In the genomic region with DNA sequence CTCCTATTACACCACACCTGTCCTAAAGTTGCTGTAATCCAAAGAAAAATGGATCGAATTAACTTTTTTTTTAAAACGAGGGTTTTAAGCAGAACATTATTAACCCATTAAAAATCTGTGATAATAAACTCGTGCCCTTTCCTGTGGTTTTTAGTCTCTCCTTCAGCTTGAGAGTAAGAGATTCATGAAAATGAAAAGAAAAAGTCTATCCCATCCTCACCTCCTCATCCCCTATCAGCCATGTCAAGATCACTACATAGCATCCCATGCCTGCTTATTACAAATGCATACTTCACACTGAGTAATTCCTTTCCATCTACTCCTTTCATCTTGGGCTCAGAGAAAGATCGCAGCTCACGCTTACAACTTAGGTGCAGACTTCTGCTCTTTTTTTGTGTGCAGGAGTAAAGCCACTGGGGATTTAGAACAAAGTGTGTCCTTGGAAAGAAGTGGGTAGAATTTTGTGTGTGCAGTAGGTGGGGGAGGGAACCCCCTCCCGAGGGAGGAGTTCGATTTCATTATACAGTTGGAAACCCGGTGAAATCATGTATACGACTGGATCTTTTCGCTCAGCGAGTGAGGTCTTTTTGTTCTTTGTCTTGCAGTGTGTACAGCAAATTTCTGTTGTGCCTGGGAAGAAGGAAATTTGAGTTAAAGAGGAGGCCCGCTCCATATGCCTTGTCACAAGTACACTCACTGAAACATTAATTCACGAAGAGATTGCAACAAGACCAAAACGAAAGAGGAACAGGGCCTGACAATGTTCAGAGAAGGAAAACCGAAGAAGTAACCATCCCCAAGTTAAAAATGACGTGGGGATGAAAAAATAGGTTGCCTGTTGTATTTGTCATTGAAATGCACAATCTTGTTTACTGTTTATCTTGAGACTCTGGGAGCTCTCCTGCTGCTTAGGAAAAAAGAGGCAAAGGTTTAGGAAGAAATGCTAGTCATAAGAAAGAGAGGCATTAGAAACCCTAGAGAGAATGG, we compare ENCODE assay signal across 8 cellular contexts.
DNase-seq lines count a peak whose midpoint lies in the region; ATAC-seq and TF ChIP-seq lines count a peak whose summit lies in the region.

No MANE protein-coding gene starts in this region.

- H3K27me3 Mint-ChIP-seq in activated naive CD4-positive, alpha-beta T cell treated with anti-CD3 and anti-CD28 coated beads for 36 hours (ENCODE audit: low read depth): no peaks in the 10 kb centered on the region
- H3K27me3 Mint-ChIP-seq in glutamatergic neuron (ENCODE audit: unreplicated experiment): peaks cover 6% of the 10 kb centered on the region
- no peaks in the 10 kb centered on the region for H3K27me3 Mint-ChIP-seq in stimulated activated naive CD8-positive, alpha-beta T cell treated with anti-CD3 and anti-CD28 coated beads, Interleukin-15, Interleukin-2, amounts not matched to agents 100 ng/mL and 50 ng/mL, for 24 hours

- H3K36me3 ChIP-seq in SK-N-MC (ENCODE audit: insufficient read depth, low read length): no peaks in the 10 kb centered on the region

- H3K4me3 ChIP-seq in SK-N-MC: peak overlapping the region; percentile 70

- peak overlapping the region; percentile 70 for H3K9ac ChIP-seq in SK-N-MC (ENCODE audit: insufficient read length)

- intact Hi-C loops in activated naive CD4-positive, alpha-beta T cell treated with anti-CD3 and anti-CD28 coated beads for 36 hours (cut with micrococcal nuclease): loop anchor here (1.0 to 5.0 kb wide), 4 partner anchors 19 to 127 kb away; no protein-coding TSS in a partner anchor

- peak overlapping the region; percentile 81 for H3K4me3 Mint-ChIP-seq in activated naive CD4-positive, alpha-beta T cell treated with anti-CD3 and anti-CD28 coated beads for 36 hours
- peak overlapping the region; percentile 79 for H3K4me3 Mint-ChIP-seq in glutamatergic neuron (ENCODE audit: unreplicated experiment)
- H3K4me3 Mint-ChIP-seq in stimulated activated naive CD8-positive, alpha-beta T cell treated with anti-CD3 and anti-CD28 coated beads, Interleukin-15, Interleukin-2, amounts not matched to agents 100 ng/mL and 50 ng/mL, for 24 hours: peak overlapping the region; percentile 83

- H3K27ac Mint-ChIP-seq in activated naive CD4-positive, alpha-beta T cell treated with anti-CD3 and anti-CD28 coated beads for 36 hours: peak overlapping the region; percentile 83
- peak overlapping the region; percentile 97 for H3K27ac Mint-ChIP-seq in glutamatergic neuron (ENCODE audit: unreplicated experiment)
- H3K27ac Mint-ChIP-seq in stimulated activated naive CD8-positive, alpha-beta T cell treated with anti-CD3 and anti-CD28 coated beads, Interleukin-15, Interleukin-2, amounts not matched to agents 100 ng/mL and 50 ng/mL, for 24 hours: peak overlapping the region; percentile 93

- peak; percentile 57 for ATAC-seq in HG03196 (IDR thresholded peaks at IDR 0.05; ENCODE audit: unreplicated experiment)
- no peak for ATAC-seq in GM21515 (IDR thresholded peaks at IDR 0.05; ENCODE audit: unreplicated experiment)

- H3K4me1 Mint-ChIP-seq in activated naive CD4-positive, alpha-beta T cell treated with anti-CD3 and anti-CD28 coated beads for 36 hours (ENCODE audit: low read depth): peaks cover 54% of the 10 kb centered on the region
- H3K4me1 Mint-ChIP-seq in glutamatergic neuron (ENCODE audit: low read depth, unreplicated experiment): peaks cover 55% of the 10 kb centered on the region
- H3K4me1 Mint-ChIP-seq in stimulated activated naive CD8-positive, alpha-beta T cell treated with anti-CD3 and anti-CD28 coated beads, Interleukin-15, Interleukin-2, amounts not matched to agents 100 ng/mL and 50 ng/mL, for 24 hours (ENCODE audit: low read depth): peaks cover 68% of the 10 kb centered on the region

- H3K9me3 Mint-ChIP-seq in activated naive CD4-positive, alpha-beta T cell treated with anti-CD3 and anti-CD28 coated beads for 36 hours: no peaks in the 10 kb centered on the region
- peaks cover 12% of the 10 kb centered on the region for H3K9me3 Mint-ChIP-seq in glutamatergic neuron (ENCODE audit: unreplicated experiment)
- H3K9me3 Mint-ChIP-seq in stimulated activated naive CD8-positive, alpha-beta T cell treated with anti-CD3 and anti-CD28 coated beads, Interleukin-15, Interleukin-2, amounts not matched to agents 100 ng/mL and 50 ng/mL, for 24 hours: no peaks in the 10 kb centered on the region

- H3K36me3 Mint-ChIP-seq in activated naive CD4-positive, alpha-beta T cell treated with anti-CD3 and anti-CD28 coated beads for 36 hours (ENCODE audit: low read depth): no peaks in the 10 kb centered on the region
- H3K36me3 Mint-ChIP-seq in glutamatergic neuron (ENCODE audit: unreplicated experiment): no peaks in the 10 kb centered on the region
- H3K36me3 Mint-ChIP-seq in stimulated activated naive CD8-positive, alpha-beta T cell treated with anti-CD3 and anti-CD28 coated beads, Interleukin-15, Interleukin-2, amounts not matched to agents 100 ng/mL and 50 ng/mL, for 24 hours (ENCODE audit: low read depth): no peaks in the 10 kb centered on the region

- H3K9me3 ChIP-seq in SK-N-MC (ENCODE audit: low read depth, low read length): no peaks in the 10 kb centered on the region

- H3K27ac ChIP-seq in SK-N-MC: peak overlapping the region; percentile 91

- CTCF ChIA-PET in activated naive CD4-positive, alpha-beta T cell treated with anti-CD3 and anti-CD28 coated beads for 36 hours (lab: Charles Lee): interaction anchor here (0.6 to 1.6 kb wide), 5 partner anchors 14 to 228 kb away, joined by 3 to 6 read pairs (median 3); no protein-coding TSS in a partner anchor

- no peak for TF ChIP-seq CTCF in glutamatergic neuron (IDR thresholded peaks at IDR 0.05; ENCODE audit: partially characterized antibody, unreplicated experiment)

- DNase-seq in activated naive CD4-positive, alpha-beta T cell treated with anti-CD3 and anti-CD28 coated beads for 36 hours: peak; percentile 52
- DNase-seq in activated naive CD4-positive, alpha-beta T cell treated with anti-CD3 and anti-CD28 coated beads, Interleukin-2, amount 50 U/mL, for 16 hours: no peak
- no peak for DNase-seq in SK-N-MC (ENCODE audit: low read depth, low spot score)
- DNase-seq in glutamatergic neuron: peak; percentile 26
- DNase-seq in COR-L47 (lab: John Stamatoyannopoulos, UW): no peak

Comparison
In these comparisons a context has a peak if more than half of its experiments do, and no peak if none do; other contexts are left out.
1. DNase-seq: peak in activated naive CD4-positive, alpha-beta T cell treated with anti-CD3 and anti-CD28 coated beads for 36 hours (single experiment) and glutamatergic neuron (single experiment); none in activated naive CD4-positive, alpha-beta T cell treated with anti-CD3 and anti-CD28 coated beads, Interleukin-2, amount 50 U/mL, for 16 hours (single experiment), SK-N-MC (single experiment) and COR-L47 (single experiment).
2. Peak in every context shown above with its lines, with median percentiles within 50 percentile points of each other: H3K27ac Mint-ChIP-seq and H3K4me3 Mint-ChIP-seq.